In the genomic region with DNA sequence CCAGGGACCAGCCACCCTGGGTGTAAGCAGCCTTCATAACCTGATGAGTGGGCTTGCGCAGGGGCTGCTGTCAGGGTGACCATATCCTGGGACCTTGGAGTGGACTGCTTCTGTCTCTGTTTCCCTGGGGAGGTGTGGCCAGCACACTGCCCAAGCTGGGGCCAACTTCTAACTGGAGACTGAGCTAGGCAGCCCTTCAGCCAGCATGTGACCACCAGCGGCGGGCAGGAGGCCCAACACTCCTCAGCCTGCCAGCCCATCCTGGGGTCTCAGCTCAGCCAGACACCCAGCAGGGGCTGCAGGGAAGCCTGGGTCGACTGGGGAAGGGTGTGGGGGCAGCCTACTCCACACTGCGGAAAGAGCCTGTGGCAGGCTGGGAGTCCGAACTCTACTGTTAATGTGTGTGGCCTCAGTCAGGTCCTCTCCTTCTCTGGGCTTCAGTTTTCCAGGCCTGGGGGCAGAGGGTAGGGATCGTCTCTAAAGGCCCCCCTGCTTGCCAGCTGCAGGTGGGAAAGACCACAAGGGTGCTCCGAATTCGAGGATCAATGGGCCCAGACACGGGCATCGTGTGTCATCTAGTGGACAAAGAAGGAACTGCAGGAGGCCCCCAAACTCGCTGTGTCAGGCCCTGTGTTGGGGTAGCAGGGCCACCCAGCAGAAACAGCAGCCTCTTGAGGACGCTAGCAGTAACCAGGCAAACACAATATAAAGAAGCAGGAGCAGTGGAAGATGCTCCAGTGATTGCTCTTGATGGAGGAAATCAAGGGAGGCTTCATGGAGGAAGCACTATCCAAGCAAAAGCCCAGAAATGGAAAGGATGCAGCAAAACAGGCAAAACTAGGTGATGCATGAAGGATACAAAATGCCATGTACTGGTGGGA, we compare ENCODE assay signal across 1 cellular context.
A peak's percentile ranks its signal among the peaks of the same experiment; 100 is the strongest.
TF ChIP-seq lines count a peak whose summit lies in the region.

No MANE protein-coding gene starts in this region.

TF ChIP-seq in endothelial cell of umbilical vein, 7 proteins besides CTCF, POLR2A, EP300 and RAD21:
- TF ChIP-seq FOS (IDR thresholded peaks at IDR 0.05; ENCODE audit: borderline replicate concordance, insufficient read depth, low read length) (no peak), MYC (IDR thresholded peaks at IDR 0.05; ENCODE audit: low read depth, low read length) (no peak), EZH2 (IDR thresholded peaks at IDR 0.05; ENCODE audit: borderline replicate concordance, low read depth, low read length, severe bottlenecking) (no peak), JUN (IDR thresholded peaks at IDR 0.05; ENCODE audit: borderline replicate concordance, insufficient read depth, insufficient read length, low read depth) (no peak), GATA2 (IDR thresholded peaks at IDR 0.05; ENCODE audit: insufficient read depth, insufficient read length, low read depth, low read length) (no peak), POLR2AphosphoS5 (IDR thresholded peaks at IDR 0.05; ENCODE audit: insufficient read depth, low read depth, low read length) (no peak)
- TF ChIP-seq, protein P1, sequence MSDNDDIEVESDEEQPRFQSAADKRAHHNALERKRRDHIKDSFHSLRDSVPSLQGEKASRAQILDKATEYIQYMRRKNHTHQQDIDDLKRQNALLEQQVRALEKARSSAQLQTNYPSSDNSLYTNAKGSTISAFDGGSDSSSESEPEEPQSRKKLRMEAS (IDR thresholded peaks at IDR 0.05; ENCODE audit: insufficient read depth, insufficient read length) = peak; percentile 15
